8 cellular contexts compared by ENCODE assay signal in the genomic region with DNA sequence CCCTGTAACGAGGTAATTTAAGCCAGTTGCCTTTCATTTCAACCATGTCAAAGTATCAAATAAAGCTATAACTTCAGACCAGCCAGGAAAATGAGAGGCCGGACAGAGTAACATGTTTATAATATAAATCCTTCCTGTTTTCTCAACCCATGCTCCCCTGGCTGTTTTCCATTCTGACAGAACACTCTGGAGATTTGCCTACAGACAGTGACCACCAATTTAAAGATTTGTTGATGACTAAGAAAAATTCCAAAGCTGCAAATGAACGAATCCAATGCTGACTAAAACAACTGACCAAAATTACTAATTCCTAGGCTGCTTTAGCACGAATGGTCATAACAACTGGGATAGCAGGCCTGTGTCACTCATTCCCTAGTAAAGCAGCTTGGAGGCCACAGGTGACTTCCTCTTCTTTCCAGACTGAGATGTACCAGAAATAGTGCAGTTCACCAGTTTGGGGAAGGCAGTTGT.
DNase-seq lines count a peak whose midpoint lies in the region; ATAC-seq and TF ChIP-seq lines count a peak whose summit lies in the region.

No MANE protein-coding gene starts in this region.

- H3K27ac ChIP-seq in gastroesophageal sphincter (peak overlapping the region; percentile 84 to 99 (median 87)), smooth muscle cell (ENCODE audit: low read depth) (peak overlapping the region; percentile 99)

- TF ChIP-seq CTCF in WI38 (IDR thresholded peaks at IDR 0.05; ENCODE audit: low read depth, low read length) (no peak), gastroesophageal sphincter (IDR thresholded peaks at IDR 0.05) (no peak), smooth muscle cell (IDR thresholded peaks at IDR 0.05; ENCODE audit: borderline replicate concordance, insufficient read depth, poor library complexity, severe bottlenecking) (no peak)

- peaks cover 47% of the 10 kb centered on the region for H3F3A ChIP-seq in smooth muscle cell (ENCODE audit: low read depth)

- peak; percentile 98 for DNase-seq in HCEC 1CT
- no peak for DNase-seq in smooth muscle cell (lab: John Stamatoyannopoulos, UW; ENCODE audit: unreplicated experiment)
- no peak for DNase-seq in AML-193 (lab: John Stamatoyannopoulos, UW)
- DNase-seq in OCI-M1 (lab: John Stamatoyannopoulos, UW) = no peak
- no peak for DNase-seq in posterior cingulate gyrus

- no peak for TF ChIP-seq POLR2A in gastroesophageal sphincter (IDR thresholded peaks at IDR 0.05)

- no peaks in the 10 kb centered on the region for H3K36me3 ChIP-seq in gastroesophageal sphincter
- H3K36me3 ChIP-seq in smooth muscle cell (ENCODE audit: low read depth) = no peaks in the 10 kb centered on the region

- H3K4me3 ChIP-seq in WI38 (ENCODE audit: low read depth, low read length) = peak overlapping the region; percentile 15; the same call in 1 of the 2 replicates
- no peak overlapping the region for H3K4me3 ChIP-seq in gastroesophageal sphincter
- no peak overlapping the region for H3K4me3 ChIP-seq in smooth muscle cell

- ATAC-seq in gastroesophageal sphincter = no peak
- no peak for ATAC-seq in GM21447 (IDR thresholded peaks at IDR 0.05; ENCODE audit: unreplicated experiment)

- WGBS in gastroesophageal sphincter (ENCODE audit: low coverage in 1 of 2), 2 donors = 0 to 4% methylated on average over 3 to 4 of the region's 4 CpGs
- WGBS in smooth muscle cell (ENCODE audit: low lambda C conversion rate) = 0% methylated on average over 4 of the region's 4 CpGs

- no peaks in the 10 kb centered on the region for H4K20me1 ChIP-seq in smooth muscle cell (ENCODE audit: low read depth)

- H3K4me1 ChIP-seq in gastroesophageal sphincter = peaks cover 26 to 67% (median 27%) of the 10 kb centered on the region in 3 donors
- H3K4me1 ChIP-seq in smooth muscle cell (ENCODE audit: low read depth) = peaks cover 52% of the 10 kb centered on the region

- H3K9ac ChIP-seq in smooth muscle cell (ENCODE audit: low read depth) = peak overlapping the region; percentile 96

- H2AFZ ChIP-seq in smooth muscle cell (ENCODE audit: low read depth) = no peak overlapping the region

- no peak for TF ChIP-seq EP300 in gastroesophageal sphincter (IDR thresholded peaks at IDR 0.05)

- intact Hi-C loops in posterior cingulate gyrus (cut with DNase I) = loop anchor here (10.0 kb wide), 1 partner anchor 63 kb away; no protein-coding TSS in a partner anchor

- peaks cover 14% of the 10 kb centered on the region for H3K79me2 ChIP-seq in smooth muscle cell (ENCODE audit: low read depth)

- H3K9me3 ChIP-seq in gastroesophageal sphincter = no peaks in the 10 kb centered on the region
- H3K9me3 ChIP-seq in smooth muscle cell (replicated peaks; ENCODE audit: low read depth) = no peaks in the 10 kb centered on the region

- H3K27me3 ChIP-seq in gastroesophageal sphincter (no peaks in the 10 kb centered on the region), smooth muscle cell (ENCODE audit: low read depth) (no peaks in the 10 kb centered on the region)

- H3K4me2 ChIP-seq in smooth muscle cell = peak overlapping the region; percentile 75
